ENCODE assay signal across 2 cellular contexts in genomic region chr6:83551748-83552147, GRCh38. TPM values are rescaled to one million over a fixed set of nuclear protein-coding genes. Genes with fewer than 3 reads are reported as not detected.
"Had no signal": no experiment of that assay in that cellular context is flagged by ENCODE, and none has a peak within 500 bp of the region (broad histone marks: within the 10 kb centered on the region; RNA-seq: fewer than 3 reads in every experiment).

No MANE protein-coding gene starts in this region.

RNA-seq across cellular contexts. Expression of gene PRSS35, which starts 39.4 kb away (rescaled TPM):
- total RNA-seq: MCF 10A, NCI-H460 had no signal
